8 cellular contexts compared by ENCODE assay signal in the genomic region with DNA sequence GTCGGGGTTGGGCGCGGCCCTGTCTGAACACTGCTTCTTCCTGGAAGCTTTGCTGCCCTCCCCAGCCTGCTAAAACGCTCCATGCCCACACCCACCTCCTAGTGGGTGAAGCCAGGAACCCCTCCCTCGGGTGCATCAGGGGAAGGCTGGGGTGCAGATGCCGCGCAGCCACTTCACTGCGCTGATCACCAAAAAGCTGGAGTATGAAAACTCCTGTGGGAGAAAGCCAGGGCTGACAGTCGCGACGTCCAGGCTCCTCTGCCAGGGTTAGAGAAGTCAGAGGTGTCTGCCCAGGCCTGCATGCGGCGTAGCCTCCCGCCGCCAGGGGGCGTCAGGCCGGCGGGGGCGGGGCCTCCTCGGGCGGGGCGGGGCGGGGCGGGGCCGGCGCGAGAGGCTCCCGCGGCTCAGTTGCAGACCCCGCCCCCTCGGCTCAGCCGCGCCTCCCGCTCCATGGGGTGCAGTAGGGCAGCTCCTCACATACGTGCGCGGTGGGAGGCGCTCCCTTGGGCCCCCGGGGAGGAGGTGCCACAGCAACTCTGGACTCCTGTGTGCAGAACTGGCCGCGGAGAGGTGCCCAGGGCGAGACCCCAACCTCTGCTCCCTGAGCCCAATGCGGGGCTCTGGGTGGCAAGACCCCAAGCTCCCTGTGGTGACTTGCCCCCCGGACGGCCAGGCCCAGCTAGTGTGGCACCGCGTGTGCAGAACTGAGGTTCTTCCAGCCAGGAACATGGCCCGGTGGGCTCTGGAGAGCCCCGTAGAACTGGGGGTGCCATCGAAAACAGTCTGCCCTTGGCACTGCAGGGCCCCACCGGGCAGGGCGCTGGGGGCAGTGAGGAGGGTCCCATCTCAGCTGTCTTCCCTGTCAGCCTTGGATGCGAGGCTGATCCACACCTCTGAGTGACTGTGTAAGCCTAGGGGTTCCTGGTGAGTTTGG. TPM values are rescaled to one million over a fixed set of nuclear protein-coding genes. Genes with fewer than 3 reads are reported as not detected.
DNase-seq lines count a peak whose midpoint lies in the region; ATAC-seq and TF ChIP-seq lines count a peak whose summit lies in the region.

No MANE protein-coding gene starts in this region.

- H4K20me1 ChIP-seq in KMS-11 (ENCODE audit: insufficient read depth) (no peaks in the 10 kb centered on the region), osteoblast (ENCODE audit: insufficient read depth, low read length) (no peaks in the 10 kb centered on the region)

- TF ChIP-seq CTCF in KMS-11 (conservative IDR thresholded peaks at IDR 0.05; ENCODE audit: low read depth, low read length) (peak; percentile 58; the same call in 1 of the 2 replicates), osteoblast (IDR thresholded peaks at IDR 0.05; ENCODE audit: extremely low read depth, low read depth, low read length) (peak; percentile 55)

- ATAC-seq in GM21723 (IDR thresholded peaks at IDR 0.05; ENCODE audit: unreplicated experiment), result peak; percentile 55

- H2AFZ ChIP-seq in KMS-11 (ENCODE audit: low read depth) (no peak overlapping the region), osteoblast (ENCODE audit: low read length) (peak overlapping the region; percentile 91)

- no peak overlapping the region; the same call in 1 of the 2 replicates for H3K9ac ChIP-seq in KMS-11

- peaks cover 32% of the 10 kb centered on the region for H3K79me2 ChIP-seq in KMS-11 (ENCODE audit: insufficient read depth, low read depth)
- H3K79me2 ChIP-seq in osteoblast (ENCODE audit: insufficient read depth, low read length), result peaks cover 13% of the 10 kb centered on the region

- H3K4me2 ChIP-seq in KMS-11 (peak overlapping the region; percentile 55), osteoblast (ENCODE audit: insufficient read depth, low read length) (peak overlapping the region; percentile 96)

- no peaks in the 10 kb centered on the region for H3K9me3 ChIP-seq in osteoblast (ENCODE audit: low read depth, low read length)
- no peaks in the 10 kb centered on the region for H3K9me3 ChIP-seq in thymus (ENCODE audit: control insufficient read depth)

- H3K27ac ChIP-seq in KMS-11 (peak overlapping the region; percentile 50; the same call in 1 of the 2 replicates), osteoblast (ENCODE audit: low read depth, low read length) (peak overlapping the region; percentile 77), thymus (ENCODE audit: low read depth) (peak overlapping the region; percentile 99)

- H3K36me3 ChIP-seq in KMS-11 (ENCODE audit: insufficient read depth), result no peaks in the 10 kb centered on the region
- peaks cover 3% of the 10 kb centered on the region for H3K36me3 ChIP-seq in osteoblast (ENCODE audit: insufficient read depth, low read length)
- peaks cover 6% of the 10 kb centered on the region for H3K36me3 ChIP-seq in thymus (ENCODE audit: control insufficient read depth, insufficient read depth)

- 8% methylated on average over 53 of the region's 53 CpGs for WGBS in thymus

- H3K4me3 ChIP-seq in KMS-11 (IDR thresholded peaks at IDR 0.05; ENCODE audit: insufficient read depth, low read depth, low read length) (no peak overlapping the region), osteoblast (ENCODE audit: insufficient read depth, low read length) (peak overlapping the region; percentile 81), thymus (ENCODE audit: low read length) (peak overlapping the region; percentile 48)

- H3K27me3 ChIP-seq in KMS-11 (ENCODE audit: insufficient read depth, low read depth) (no peaks in the 10 kb centered on the region), osteoblast (ENCODE audit: insufficient read depth, low read length) (no peaks in the 10 kb centered on the region), thymus (ENCODE audit: control insufficient read depth, insufficient read depth) (no peaks in the 10 kb centered on the region)

- H3K4me1 ChIP-seq in KMS-11 (ENCODE audit: low read depth, poor library complexity, severe bottlenecking) (peaks cover 55% of the 10 kb centered on the region), osteoblast (ENCODE audit: insufficient read depth, low read length) (peaks cover 30% of the 10 kb centered on the region), thymus (ENCODE audit: control insufficient read depth, insufficient read depth, low read length) (peaks cover 52% of the 10 kb centered on the region)

- peak; percentile 90 for DNase-seq in EL
- DNase-seq in SIG-M5 (lab: John Stamatoyannopoulos, UW), result peak; percentile 51
- peak; percentile 95 for DNase-seq in activated gamma-delta T cell treated with Interleukin-2 at 50 U/mL for 16 hours
- peak; percentile 59 for DNase-seq in foreskin melanocyte
- peak; percentile 99 for DNase-seq in osteoblast (ENCODE audit: insufficient read length, low spot score, missing footprints)

RNA-seq across cellular contexts. Expression of gene RNPEPL1, which starts 1.8 kb away (rescaled TPM):
- 13.0 and 14.7 TPM in 2 replicates for total RNA-seq in osteoblast
- polyA plus RNA-seq in thymus, result 109 TPM

RNA-seq across cellular contexts. Expression of gene DUSP28, which starts 6.3 kb away (rescaled TPM):
- 3.2 and 4.7 TPM in 2 replicates for total RNA-seq in osteoblast
- 9.0 TPM for polyA plus RNA-seq in thymus

RNA-seq across cellular contexts. Expression of gene ANKMY1, which starts 8.7 kb away (rescaled TPM):
- 11.2 and 11.5 TPM in 2 replicates for total RNA-seq in osteoblast
- 10.3 TPM for polyA plus RNA-seq in thymus

RNA-seq across cellular contexts. Expression of gene CAPN10, which starts 20.1 kb away (rescaled TPM):
- 21.0 and 22.1 TPM in 2 replicates for total RNA-seq in osteoblast
- polyA plus RNA-seq in thymus, result 67.0 TPM

RNA-seq across cellular contexts. Expression of gene GPR35, which starts 58.8 kb away (rescaled TPM):
- total RNA-seq in osteoblast, result 1.1 and 1.5 TPM in 2 replicates
- 21.8 TPM for polyA plus RNA-seq in thymus
